Comparison of ENCODE assay signal across 8 cellular contexts in the genomic region with DNA sequence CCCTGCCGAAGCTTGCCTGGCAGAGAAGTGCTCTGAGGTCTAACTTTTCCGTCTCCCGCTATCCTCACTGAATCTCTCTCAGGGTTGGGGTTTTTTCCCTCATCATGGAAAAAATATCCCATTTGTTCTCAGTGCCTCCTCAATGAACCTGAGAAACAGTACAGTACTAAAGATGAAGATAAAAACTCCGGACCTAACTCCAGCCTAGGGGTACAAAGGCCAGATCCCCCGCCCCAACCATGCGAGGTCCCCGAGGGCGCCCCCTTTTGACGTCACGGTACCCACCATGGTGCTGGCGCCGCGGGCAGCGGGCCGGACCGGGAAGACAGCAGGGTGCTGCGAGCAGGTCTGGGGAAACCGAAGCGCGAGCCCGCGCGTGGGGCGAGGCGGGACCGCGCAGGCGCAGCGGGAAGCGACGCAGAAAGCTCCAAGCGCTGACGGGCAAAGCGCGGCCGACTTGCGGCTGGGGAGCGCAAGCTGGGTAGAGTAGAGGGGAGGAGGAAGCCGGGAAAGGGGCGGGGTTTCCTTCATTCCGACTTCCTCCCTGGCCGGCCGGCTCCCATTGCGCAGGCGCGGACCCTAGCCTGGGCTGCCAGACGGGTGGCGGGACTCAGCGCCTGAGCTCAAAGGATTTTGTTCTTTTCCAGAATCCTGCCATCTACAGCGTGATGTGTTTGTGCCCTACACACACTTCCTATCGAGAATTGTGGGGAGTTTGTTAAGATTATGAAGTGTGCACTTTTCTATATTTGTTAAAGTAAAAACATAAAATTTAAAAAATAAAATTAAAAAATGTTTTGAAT. TPM values are rescaled to one million over a fixed set of nuclear protein-coding genes. Genes with fewer than 3 reads are reported as not detected.
DNase-seq lines count a peak whose midpoint lies in the region; FAIRE-seq and TF ChIP-seq lines count a peak whose summit lies in the region.

A gene (minus strand): TSS at position 497 of the 803 bp plus-strand sequence. CDS start 209 bp downstream, at position 288.

- H2AFZ ChIP-seq in Loucy (ENCODE audit: low read length) (peak within 1 kb of the TSS; percentile 92), neural cell (ENCODE audit: low read depth, low read length) (peak within 1 kb of the TSS; percentile 70)

- H4K20me1 ChIP-seq in Loucy (ENCODE audit: insufficient read depth, low read length, poor library complexity, severe bottlenecking), result peaks cover 7% of the 10 kb centered on the region
- H4K20me1 ChIP-seq in neural cell (ENCODE audit: insufficient read depth), result no peaks in the 10 kb centered on the region

- FAIRE-seq in H54 (lab: Jason Lieb, UNC), result peak; percentile 86

- WGBS in stomach, 5 donors, result 0% methylated on average over 26 to 51 of the region's 51 CpGs

- no peaks in the 10 kb centered on the region for H3K9me3 ChIP-seq in Loucy (ENCODE audit: insufficient read depth, low read depth, low read length)
- H3K9me3 ChIP-seq in neural cell (ENCODE audit: low read length), result no peaks in the 10 kb centered on the region
- no peaks in the 10 kb centered on the region for H3K9me3 ChIP-seq in stomach

- peak; percentile 52 for TF ChIP-seq RAD21 in neural cell (conservative IDR thresholded peaks at IDR 0.05)

- H3K27me3 ChIP-seq in Loucy (ENCODE audit: insufficient read depth, low read length, poor library complexity, severe bottlenecking) (no peaks in the 10 kb centered on the region), neural cell (ENCODE audit: insufficient read depth, low read depth, low read length) (no peaks in the 10 kb centered on the region), stomach (no peaks in the 10 kb centered on the region)

- intact Hi-C loops in stomach (cut with DNase I; ENCODE audit: low total_unique reads), result no loop called here

- H3K4me2 ChIP-seq in Loucy (ENCODE audit: low read depth, low read length, poor library complexity, severe bottlenecking) (peak within 1 kb of the TSS; percentile 92), neural cell (ENCODE audit: low read length) (peak within 1 kb of the TSS; percentile 77)

- H3K4me1 ChIP-seq in Loucy (ENCODE audit: insufficient read depth, low read length, poor library complexity, severe bottlenecking) (peaks cover 14% of the 10 kb centered on the region), stomach (peaks cover 6 to 30% (median 16%) of the 10 kb centered on the region in 4 donors)

- TF ChIP-seq CTCF in Loucy (conservative IDR thresholded peaks at IDR 0.05; ENCODE audit: low read length), result peak; percentile 39
- TF ChIP-seq CTCF in fibroblast of the aortic adventitia (IDR thresholded peaks at IDR 0.05; ENCODE audit: insufficient read depth, low read length), result no peak
- TF ChIP-seq CTCF in neural cell (IDR thresholded peaks at IDR 0.05; ENCODE audit: poor library complexity, severe bottlenecking), result peak; percentile 58
- peak in 4 of 7 experiments; percentile 9 to 15 (median 14) for TF ChIP-seq CTCF in stomach (IDR thresholded peaks at IDR 0.05)

- no peaks in the 10 kb centered on the region for H3K36me3 ChIP-seq in Loucy (ENCODE audit: insufficient read depth, low read length)
- H3K36me3 ChIP-seq in neural cell (ENCODE audit: insufficient read depth, low read length), result no peaks in the 10 kb centered on the region
- H3K36me3 ChIP-seq in stomach, result peaks cover 4 to 24% (median 18%) of the 10 kb centered on the region in 4 donors

- H3K79me2 ChIP-seq in Loucy (ENCODE audit: insufficient read depth, low read length) (peaks cover 44% of the 10 kb centered on the region), neural cell (replicated peaks; ENCODE audit: insufficient read depth, low read length) (peaks cover 9% of the 10 kb centered on the region)

- H3K4me3 ChIP-seq in Loucy (ENCODE audit: low read length, poor library complexity, severe bottlenecking), result peak within 1 kb of the TSS; percentile 98
- peak within 1 kb of the TSS; percentile 84 for H3K4me3 ChIP-seq in fibroblast of the aortic adventitia (ENCODE audit: low read depth, low read length)
- H3K4me3 ChIP-seq in neural cell (ENCODE audit: low read length), result peak within 1 kb of the TSS; percentile 76
- H3K4me3 ChIP-seq in stomach, result peak within 1 kb of the TSS; percentile 50 to 66 (median 60)

- TF ChIP-seq EP300 in neural cell (conservative IDR thresholded peaks at IDR 0.05; ENCODE audit: poor library complexity, severe bottlenecking) (peak; percentile 31), stomach (IDR thresholded peaks at IDR 0.05) (no peak)

- peak; percentile 77 for TF ChIP-seq POLR2A in H54 (IDR thresholded peaks at IDR 0.05; ENCODE audit: low read depth, low read length)
- TF ChIP-seq POLR2A in Raji (IDR thresholded peaks at IDR 0.05; ENCODE audit: insufficient read depth, low read depth, low read length), result peak; percentile 93
- peak in 1 of 4 donors; percentile 54 for TF ChIP-seq POLR2A in stomach (IDR thresholded peaks at IDR 0.05)

- peak; percentile 97 for DNase-seq in ELR (ENCODE audit: low read depth)
- peak; percentile 95 for DNase-seq in H54 (ENCODE audit: insufficient read length, low spot score)
- peak; percentile 99 for DNase-seq in activated effector memory CD4-positive, alpha-beta T cell treated with anti-CD3 and anti-CD28 coated beads, Interleukin-2, amount 50 U/mL, for 16 hours
- peak; percentile 97 for DNase-seq in fibroblast of the aortic adventitia (ENCODE audit: low read depth)
- DNase-seq in stomach, result peak; percentile 99

- H3K27ac ChIP-seq in neural cell (ENCODE audit: low read length) (peak within 1 kb of the TSS; percentile 83), stomach (peak within 1 kb of the TSS; percentile 91 to 97 (median 94))

- H3K9me2 ChIP-seq in Loucy (replicated peaks; ENCODE audit: low read depth, low read length) (no peaks in the 10 kb centered on the region), neural cell (ENCODE audit: insufficient read depth, low read length) (no peaks in the 10 kb centered on the region)

- peak within 1 kb of the TSS; percentile 92 for H3K9ac ChIP-seq in Loucy (ENCODE audit: low read depth, low read length, poor library complexity, severe bottlenecking)
- H3K9ac ChIP-seq in neural cell (ENCODE audit: low read length), result peak within 1 kb of the TSS; percentile 78

- H3F3A ChIP-seq in Loucy (ENCODE audit: low read depth), result no peaks in the 10 kb centered on the region
- no peaks in the 10 kb centered on the region for H3F3A ChIP-seq in neural cell (ENCODE audit: insufficient read depth, low read length, poor library complexity, severe bottlenecking)

TF ChIP-seq in neural cell, 6 proteins besides CTCF, POLR2A, EP300 and RAD21:
- TF ChIP-seq POLR2AphosphoS5 (IDR thresholded peaks at IDR 0.05) (peak; percentile 79), TAF1 (IDR thresholded peaks at IDR 0.05; ENCODE audit: low read depth) (peak; percentile 57), SMC3 (conservative IDR thresholded peaks at IDR 0.05; ENCODE audit: poor library complexity) (peak; percentile 31), MXI1 (conservative IDR thresholded peaks at IDR 0.05; ENCODE audit: poor library complexity, severe bottlenecking) (peak; percentile 86), EZH2 (IDR thresholded peaks at IDR 0.05; ENCODE audit: borderline replicate concordance, insufficient read depth, low read length, poor library complexity, severe bottlenecking) (no peak)
- TF ChIP-seq, protein P1, sequence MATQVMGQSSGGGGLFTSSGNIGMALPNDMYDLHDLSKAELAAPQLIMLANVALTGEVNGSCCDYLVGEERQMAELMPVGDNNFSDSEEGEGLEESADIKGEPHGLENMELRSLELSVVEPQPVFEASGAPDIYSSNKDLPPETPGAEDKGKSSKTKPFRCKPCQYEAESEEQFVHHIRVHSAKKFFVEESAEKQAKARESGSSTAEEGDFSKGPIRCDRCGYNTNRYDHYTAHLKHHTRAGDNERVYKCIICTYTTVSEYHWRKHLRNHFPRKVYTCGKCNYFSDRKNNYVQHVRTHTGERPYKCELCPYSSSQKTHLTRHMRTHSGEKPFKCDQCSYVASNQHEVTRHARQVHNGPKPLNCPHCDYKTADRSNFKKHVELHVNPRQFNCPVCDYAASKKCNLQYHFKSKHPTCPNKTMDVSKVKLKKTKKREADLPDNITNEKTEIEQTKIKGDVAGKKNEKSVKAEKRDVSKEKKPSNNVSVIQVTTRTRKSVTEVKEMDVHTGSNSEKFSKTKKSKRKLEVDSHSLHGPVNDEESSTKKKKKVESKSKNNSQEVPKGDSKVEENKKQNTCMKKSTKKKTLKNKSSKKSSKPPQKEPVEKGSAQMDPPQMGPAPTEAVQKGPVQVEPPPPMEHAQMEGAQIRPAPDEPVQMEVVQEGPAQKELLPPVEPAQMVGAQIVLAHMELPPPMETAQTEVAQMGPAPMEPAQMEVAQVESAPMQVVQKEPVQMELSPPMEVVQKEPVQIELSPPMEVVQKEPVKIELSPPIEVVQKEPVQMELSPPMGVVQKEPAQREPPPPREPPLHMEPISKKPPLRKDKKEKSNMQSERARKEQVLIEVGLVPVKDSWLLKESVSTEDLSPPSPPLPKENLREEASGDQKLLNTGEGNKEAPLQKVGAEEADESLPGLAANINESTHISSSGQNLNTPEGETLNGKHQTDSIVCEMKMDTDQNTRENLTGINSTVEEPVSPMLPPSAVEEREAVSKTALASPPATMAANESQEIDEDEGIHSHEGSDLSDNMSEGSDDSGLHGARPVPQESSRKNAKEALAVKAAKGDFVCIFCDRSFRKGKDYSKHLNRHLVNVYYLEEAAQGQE (IDR thresholded peaks at IDR 0.05; ENCODE audit: borderline replicate concordance), result peak; percentile 15
TF ChIP-seq in neural cell: peak in this region for 5.

RNA-seq across cellular contexts. Expression of the gene that starts here (rescaled TPM):
- total RNA-seq in fibroblast of the aortic adventitia (ENCODE audit: low replicate concordance), result 49.5 and 88.3 TPM in 2 replicates
- polyA plus RNA-seq in neural cell, result 68.5 and 87.6 TPM in 2 replicates
- 18.3 and 20.8 TPM in 2 replicates for polyA minus RNA-seq in neural cell
- 10 to 100 TPM in 3 of 5 donors, 1 to 10 TPM in 1, not detected in 1; 6.7 to 34.5 (median 11.4) TPM for total RNA-seq in stomach
- polyA plus RNA-seq in stomach, result 10 to 100 TPM; 45.2 to 55.8 (median 50.4) TPM

Comparison
In these comparisons a context has a peak if more than half of its experiments do, and no peak if none do; other contexts are left out.
1. Peak in every context shown above with its lines: DNase-seq, H3K4me3 ChIP-seq and H3K27ac ChIP-seq.